ENCODE assay signal across 12 cellular contexts in the genomic region with DNA sequence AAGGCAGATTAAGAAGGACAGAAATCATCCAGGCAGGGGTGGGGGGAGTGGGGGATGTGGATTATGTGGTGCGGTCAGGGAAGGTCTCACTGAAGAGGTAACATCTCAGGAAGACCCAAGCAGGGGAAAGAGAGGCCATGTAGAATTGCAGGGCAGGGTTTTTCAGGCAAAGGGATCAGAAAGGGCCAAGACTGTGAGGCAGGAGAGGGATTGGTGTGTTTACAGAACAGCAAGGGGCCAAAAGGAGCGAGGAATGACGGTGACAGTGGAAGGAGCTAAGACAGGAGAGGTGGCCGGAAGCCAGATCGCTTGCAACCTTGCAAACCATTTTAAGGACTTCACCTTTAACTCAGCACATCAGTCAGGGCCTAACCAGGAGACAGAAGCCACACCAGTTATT.
DNase-seq lines count a peak whose midpoint lies in the region; ATAC-seq, FAIRE-seq and TF ChIP-seq lines count a peak whose summit lies in the region.
"Had no signal": no experiment of that assay in that cellular context is flagged by ENCODE, and none has a peak within 500 bp of the region (broad histone marks: within the 10 kb centered on the region; RNA-seq: fewer than 3 reads in every experiment).

No MANE protein-coding gene starts in this region.

- POLR2A ChIA-PET in activated CD4-positive, alpha-beta memory T cell treated with anti-CD3 and anti-CD28 coated beads for 36 hours (lab: Charles Lee): interaction anchor here (0.9 to 2.2 kb wide), 8 partner anchors 16 to 707 kb away, joined by 3 to 12 read pairs (median 4); no protein-coding TSS in a partner anchor
- POLR2A ChIA-PET in activated CD4-positive, alpha-beta memory T cell treated with anti-CD3 and anti-CD28 coated beads, Interleukin-2, amount 10 ng/mL, durations not matched to agents 7 days and 5 days (lab: Charles Lee): interaction anchor here (0.8 to 1.7 kb wide), 3 partner anchors 45 to 499 kb away, joined by 3 to 7 read pairs (median 4); no protein-coding TSS in a partner anchor

- CTCF ChIA-PET in activated CD4-positive, alpha-beta memory T cell treated with anti-CD3 and anti-CD28 coated beads for 36 hours (lab: Charles Lee): interaction anchor here (0.6 to 4.4 kb wide), 19 partner anchors 13 to 506 kb away, joined by 3 to 45 read pairs (median 4); no protein-coding TSS in a partner anchor
- CTCF ChIA-PET in activated CD4-positive, alpha-beta memory T cell treated with anti-CD3 and anti-CD28 coated beads, Interleukin-2, amount 10 ng/mL, durations not matched to agents 7 days and 5 days (lab: Charles Lee): interaction anchor here (0.8 to 3.0 kb wide), 6 partner anchors 9 to 500 kb away, joined by 3 to 22 read pairs (median 5); no protein-coding TSS in a partner anchor

- H3K4me3 Mint-ChIP-seq in activated CD4-positive, alpha-beta memory T cell treated with anti-CD3 and anti-CD28 coated beads for 36 hours: no peak overlapping the region
- no peak overlapping the region for H3K4me3 Mint-ChIP-seq in activated CD4-positive, alpha-beta memory T cell treated with anti-CD3 and anti-CD28 coated beads, Interleukin-2, amount 10 ng/mL, durations not matched to agents 7 days and 5 days
- H3K4me3 Mint-ChIP-seq in HFFc6 (no peak overlapping the region), neural crest cell (no peak overlapping the region)
- no peak overlapping the region for H3K4me3 Mint-ChIP-seq in activated naive CD8-positive, alpha-beta T cell treated with anti-CD3 and anti-CD28 coated beads, Interleukin-2, amount 50 U/mL, for 24 hours
- H3K4me3 Mint-ChIP-seq: CD4-positive, alpha-beta T cell had no signal

- ATAC-seq in activated naive CD8-positive, alpha-beta T cell treated with anti-CD3 and anti-CD28 coated beads, Interleukin-2, amount 50 U/mL, for 24 hours: no peak

- H3K36me3 Mint-ChIP-seq in activated CD4-positive, alpha-beta memory T cell treated with anti-CD3 and anti-CD28 coated beads for 36 hours: peaks cover 7% of the 10 kb centered on the region
- H3K36me3 Mint-ChIP-seq in activated CD4-positive, alpha-beta memory T cell treated with anti-CD3 and anti-CD28 coated beads, Interleukin-2, amount 10 ng/mL, durations not matched to agents 7 days and 5 days (ENCODE audit: low read depth): peaks cover 12% of the 10 kb centered on the region
- H3K36me3 Mint-ChIP-seq in HFFc6 (ENCODE audit: low read depth) (no peaks in the 10 kb centered on the region), neural crest cell (ENCODE audit: low read depth) (no peaks in the 10 kb centered on the region)
- H3K36me3 Mint-ChIP-seq in activated naive CD8-positive, alpha-beta T cell treated with anti-CD3 and anti-CD28 coated beads, Interleukin-2, amount 50 U/mL, for 24 hours (ENCODE audit: low read depth): peaks cover 4% of the 10 kb centered on the region

- TF ChIP-seq CTCF in HFFc6 (IDR thresholded peaks at IDR 0.05) (no peak), neural crest cell (conservative IDR thresholded peaks at IDR 0.05) (no peak)

- H3K27me3 Mint-ChIP-seq in activated CD4-positive, alpha-beta memory T cell treated with anti-CD3 and anti-CD28 coated beads for 36 hours: no peaks in the 10 kb centered on the region
- no peaks in the 10 kb centered on the region for H3K27me3 Mint-ChIP-seq in activated CD4-positive, alpha-beta memory T cell treated with anti-CD3 and anti-CD28 coated beads, Interleukin-2, amount 10 ng/mL, durations not matched to agents 7 days and 5 days
- peaks cover 1% of the 10 kb centered on the region; the same call in 1 of the 2 replicates for H3K27me3 Mint-ChIP-seq in HFFc6 (ENCODE audit: insufficient read depth)
- H3K27me3 Mint-ChIP-seq in activated naive CD8-positive, alpha-beta T cell treated with anti-CD3 and anti-CD28 coated beads, Interleukin-2, amount 50 U/mL, for 24 hours: no peaks in the 10 kb centered on the region
- H3K27me3 Mint-ChIP-seq in neural crest cell (ENCODE audit: low read depth): peaks cover 4% of the 10 kb centered on the region
- H3K27me3 Mint-ChIP-seq: CD4-positive, alpha-beta T cell had no signal

- FAIRE-seq in urothelium cell line (lab: Jason Lieb, UNC): no peak
- FAIRE-seq: bronchial epithelial cell, endothelial cell of umbilical vein had no signal

- peaks cover 71% of the 10 kb centered on the region for H3K4me1 Mint-ChIP-seq in activated CD4-positive, alpha-beta memory T cell treated with anti-CD3 and anti-CD28 coated beads for 36 hours (ENCODE audit: low read depth)
- H3K4me1 Mint-ChIP-seq in activated CD4-positive, alpha-beta memory T cell treated with anti-CD3 and anti-CD28 coated beads, Interleukin-2, amount 10 ng/mL, durations not matched to agents 7 days and 5 days: peaks cover 41% of the 10 kb centered on the region
- H3K4me1 Mint-ChIP-seq in HFFc6 (ENCODE audit: low read depth) (peaks cover 85% of the 10 kb centered on the region), neural crest cell (peaks cover 12% of the 10 kb centered on the region)
- H3K4me1 Mint-ChIP-seq in activated naive CD8-positive, alpha-beta T cell treated with anti-CD3 and anti-CD28 coated beads, Interleukin-2, amount 50 U/mL, for 24 hours: peaks cover 52% of the 10 kb centered on the region

- peaks cover 3% of the 10 kb centered on the region for H3K9me3 Mint-ChIP-seq in activated CD4-positive, alpha-beta memory T cell treated with anti-CD3 and anti-CD28 coated beads for 36 hours
- no peaks in the 10 kb centered on the region for H3K9me3 Mint-ChIP-seq in activated CD4-positive, alpha-beta memory T cell treated with anti-CD3 and anti-CD28 coated beads, Interleukin-2, amount 10 ng/mL, durations not matched to agents 7 days and 5 days
- H3K9me3 Mint-ChIP-seq in HFFc6 (no peaks in the 10 kb centered on the region), neural crest cell (peaks cover 4% of the 10 kb centered on the region)
- peaks cover 4% of the 10 kb centered on the region for H3K9me3 Mint-ChIP-seq in activated naive CD8-positive, alpha-beta T cell treated with anti-CD3 and anti-CD28 coated beads, Interleukin-2, amount 50 U/mL, for 24 hours

- DNase-seq in activated CD4-positive, alpha-beta memory T cell treated with anti-CD3 and anti-CD28 coated beads for 36 hours: no peak
- no peak for DNase-seq in activated CD4-positive, alpha-beta memory T cell treated with anti-CD3 and anti-CD28 coated beads, Interleukin-2, amount 10 ng/mL, durations not matched to agents 7 days and 5 days
- no peak for DNase-seq in HFFc6
- no peak for DNase-seq in activated naive CD8-positive, alpha-beta T cell treated with anti-CD3 and anti-CD28 coated beads, Interleukin-2, amount 50 U/mL, for 24 hours
- DNase-seq in neural crest cell (ENCODE audit: low read depth, low spot score): no peak
- no peak for DNase-seq in retina
- no peak for DNase-seq in NCI-H187 treated with DMSO at 0.1 percent for 48 hours (lab: John Stamatoyannopoulos, UW)
- DNase-seq in urothelium cell line (ENCODE audit: low spot score): no peak
- DNase-seq: NCI-H1436 treated with DMSO at 0.1 percent for 48 hours had no signal

- H3K27ac Mint-ChIP-seq in activated CD4-positive, alpha-beta memory T cell treated with anti-CD3 and anti-CD28 coated beads for 36 hours: peak overlapping the region; percentile 96
- no peak overlapping the region for H3K27ac Mint-ChIP-seq in activated CD4-positive, alpha-beta memory T cell treated with anti-CD3 and anti-CD28 coated beads, Interleukin-2, amount 10 ng/mL, durations not matched to agents 7 days and 5 days
- H3K27ac Mint-ChIP-seq in HFFc6 (peak overlapping the region; percentile 90), neural crest cell (ENCODE audit: unreplicated experiment) (peak overlapping the region; percentile 86)
- peak overlapping the region; percentile 40 for H3K27ac Mint-ChIP-seq in activated naive CD8-positive, alpha-beta T cell treated with anti-CD3 and anti-CD28 coated beads, Interleukin-2, amount 50 U/mL, for 24 hours
- H3K27ac Mint-ChIP-seq: CD4-positive, alpha-beta T cell had no signal

- intact Hi-C loops in activated CD4-positive, alpha-beta memory T cell treated with anti-CD3 and anti-CD28 coated beads for 36 hours (cut with micrococcal nuclease): loop anchor here (2.0 to 5.0 kb wide), 3 partner anchors 36 to 433 kb away; no protein-coding TSS in a partner anchor
